1 cellular context compared by ENCODE assay signal in the genomic region with DNA sequence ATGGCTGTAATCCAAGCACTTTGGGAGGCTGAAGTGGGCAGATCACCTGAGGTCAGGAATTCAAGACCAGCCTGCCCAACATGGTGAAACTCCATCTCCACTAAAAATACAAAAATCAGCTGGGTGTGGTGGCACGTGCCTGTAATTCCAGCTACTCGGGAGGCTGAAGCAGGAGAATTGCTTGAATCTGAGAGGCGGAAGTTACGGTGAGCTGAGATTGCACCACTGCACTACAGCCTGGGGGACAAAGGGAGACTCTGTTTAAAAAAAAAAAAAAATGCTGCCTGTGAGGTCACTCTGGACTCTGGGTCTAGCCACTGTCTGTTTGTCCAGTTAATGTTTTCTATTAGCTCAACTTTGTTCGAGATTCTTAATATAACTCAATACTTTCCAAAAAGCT.
TF ChIP-seq lines count a peak whose summit lies in the region.
"Not testable (repeated sequence)": the region's sequence is repeated elsewhere in the genome, so short reads cannot be mapped to it uniquely, and the experiment has no call there.

No MANE protein-coding gene starts in this region.

TF ChIP-seq in HepG2, 621 proteins besides CTCF, POLR2A, EP300 and RAD21 (continued from another document and continues in another):
- TF ChIP-seq, protein P1, sequence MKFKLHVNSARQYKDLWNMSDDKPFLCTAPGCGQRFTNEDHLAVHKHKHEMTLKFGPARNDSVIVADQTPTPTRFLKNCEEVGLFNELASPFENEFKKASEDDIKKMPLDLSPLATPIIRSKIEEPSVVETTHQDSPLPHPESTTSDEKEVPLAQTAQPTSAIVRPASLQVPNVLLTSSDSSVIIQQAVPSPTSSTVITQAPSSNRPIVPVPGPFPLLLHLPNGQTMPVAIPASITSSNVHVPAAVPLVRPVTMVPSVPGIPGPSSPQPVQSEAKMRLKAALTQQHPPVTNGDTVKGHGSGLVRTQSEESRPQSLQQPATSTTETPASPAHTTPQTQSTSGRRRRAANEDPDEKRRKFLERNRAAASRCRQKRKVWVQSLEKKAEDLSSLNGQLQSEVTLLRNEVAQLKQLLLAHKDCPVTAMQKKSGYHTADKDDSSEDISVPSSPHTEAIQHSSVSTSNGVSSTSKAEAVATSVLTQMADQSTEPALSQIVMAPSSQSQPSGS (CRISPR knock-in tag; IDR thresholded peaks at IDR 0.05): peak; percentile 68; the same call in 1 of the 2 replicates
- TF ChIP-seq FOXP1 (IDR thresholded peaks at IDR 0.05); CREM (CRISPR knock-in tag; IDR thresholded peaks at IDR 0.05); NR2F6 (IDR thresholded peaks at IDR 0.05): not testable (repeated sequence)
- TF ChIP-seq FOXP1 (CRISPR knock-in tag; IDR thresholded peaks at IDR 0.05) (peak; percentile 11; the same call in 1 of the 2 replicates), ZNF3 (CRISPR knock-in tag; IDR thresholded peaks at IDR 0.05) (peak; percentile 71), HDAC1 (CRISPR knock-in tag; IDR thresholded peaks at IDR 0.05) (peak; percentile 24; the same call in 1 of the 2 replicates), ZNF670 (CRISPR knock-in tag; IDR thresholded peaks at IDR 0.05; ENCODE audit: borderline replicate concordance) (0 out of 2 replicates have a peak, but pooled peaks have one; percentile 22), KDM3A (CRISPR knock-in tag; IDR thresholded peaks at IDR 0.05; ENCODE audit: low read depth) (0 out of 2 replicates have a peak, but pooled peaks have one; percentile 35), CHD4 (IDR thresholded peaks at IDR 0.05; ENCODE audit: borderline replicate concordance, low read length) (peak; percentile 31; the same call in 1 of the 2 replicates), GATAD2A (CRISPR knock-in tag; IDR thresholded peaks at IDR 0.05) (peak; percentile 65; the same call in 1 of the 2 replicates), ZNF652 (CRISPR knock-in tag; IDR thresholded peaks at IDR 0.05; ENCODE audit: borderline replicate concordance, low read depth) (peak; percentile 10; the same call in 1 of the 2 replicates), ELF3 (CRISPR knock-in tag; IDR thresholded peaks at IDR 0.05) (peak; percentile 95), KDM1A (CRISPR knock-in tag; IDR thresholded peaks at IDR 0.05) (peak; percentile 76), ZNF543 (CRISPR knock-in tag; IDR thresholded peaks at IDR 0.05) (0 out of 2 replicates have a peak, but pooled peaks have one; percentile 23), TRIM24 (CRISPR knock-in tag; IDR thresholded peaks at IDR 0.05) (peak; percentile 37; the same call in 1 of the 2 replicates), KLF16 (CRISPR knock-in tag; IDR thresholded peaks at IDR 0.05) (peak in 1 of 2 experiments; percentile 24; a peak in 1 of 4 replicates), CREM (IDR thresholded peaks at IDR 0.05) (peak; percentile 63), ADNP (CRISPR knock-in tag; IDR thresholded peaks at IDR 0.05) (0 out of 2 replicates have a peak, but pooled peaks have one; percentile 44), HMG20A (CRISPR knock-in tag; IDR thresholded peaks at IDR 0.05; ENCODE audit: borderline replicate concordance) (peak; percentile 33; the same call in 1 of the 2 replicates), TBX2 (CRISPR knock-in tag; IDR thresholded peaks at IDR 0.05; ENCODE audit: borderline replicate concordance) (peak; percentile 48; the same call in 1 of the 2 replicates), PPARG (CRISPR knock-in tag; conservative IDR thresholded peaks at IDR 0.05) (peak; percentile 57; the same call in 1 of the 2 replicates), NCOA2 (CRISPR knock-in tag; IDR thresholded peaks at IDR 0.05) (peak; percentile 18; the same call in 1 of the 2 replicates), ZNF792 (CRISPR knock-in tag; IDR thresholded peaks at IDR 0.05) (0 out of 2 replicates have a peak, but pooled peaks have one; percentile 40), MIXL1 (CRISPR knock-in tag; IDR thresholded peaks at IDR 0.05) (0 out of 2 replicates have a peak, but pooled peaks have one; percentile 20), NR2F6 (CRISPR knock-in tag; IDR thresholded peaks at IDR 0.05) (peak; percentile 25; the same call in 1 of the 2 replicates), EHMT2 (IDR thresholded peaks at IDR 0.05; ENCODE audit: borderline replicate concordance, low read depth, low read length) (0 out of 2 replicates have a peak, but pooled peaks have one; percentile 38), RXRB (CRISPR knock-in tag; IDR thresholded peaks at IDR 0.05; ENCODE audit: borderline replicate concordance) (peak; percentile 42; the same call in 1 of the 2 replicates), GABPB1 (CRISPR knock-in tag; IDR thresholded peaks at IDR 0.05) (peak; percentile 78), TOPORS (CRISPR knock-in tag; IDR thresholded peaks at IDR 0.05) (0 out of 2 replicates have a peak, but pooled peaks have one; percentile 31)
- TF ChIP-seq, protein P2, sequence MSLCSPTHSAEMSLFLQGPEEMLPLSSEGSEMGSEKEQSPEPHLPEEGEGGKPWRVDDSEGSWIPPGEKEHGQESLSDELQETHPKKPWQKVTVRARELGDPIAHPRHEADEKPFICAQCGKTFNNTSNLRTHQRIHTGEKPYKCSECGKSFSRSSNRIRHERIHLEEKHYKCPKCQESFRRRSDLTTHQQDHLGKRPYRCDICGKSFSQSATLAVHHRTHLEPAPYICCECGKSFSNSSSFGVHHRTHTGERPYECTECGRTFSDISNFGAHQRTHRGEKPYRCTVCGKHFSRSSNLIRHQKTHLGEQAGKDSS (CRISPR knock-in tag; IDR thresholded peaks at IDR 0.05; ENCODE audit: borderline replicate concordance, low read depth): 0 out of 2 replicates have a peak, but pooled peaks have one; percentile 46
- TF ChIP-seq, protein P3, sequence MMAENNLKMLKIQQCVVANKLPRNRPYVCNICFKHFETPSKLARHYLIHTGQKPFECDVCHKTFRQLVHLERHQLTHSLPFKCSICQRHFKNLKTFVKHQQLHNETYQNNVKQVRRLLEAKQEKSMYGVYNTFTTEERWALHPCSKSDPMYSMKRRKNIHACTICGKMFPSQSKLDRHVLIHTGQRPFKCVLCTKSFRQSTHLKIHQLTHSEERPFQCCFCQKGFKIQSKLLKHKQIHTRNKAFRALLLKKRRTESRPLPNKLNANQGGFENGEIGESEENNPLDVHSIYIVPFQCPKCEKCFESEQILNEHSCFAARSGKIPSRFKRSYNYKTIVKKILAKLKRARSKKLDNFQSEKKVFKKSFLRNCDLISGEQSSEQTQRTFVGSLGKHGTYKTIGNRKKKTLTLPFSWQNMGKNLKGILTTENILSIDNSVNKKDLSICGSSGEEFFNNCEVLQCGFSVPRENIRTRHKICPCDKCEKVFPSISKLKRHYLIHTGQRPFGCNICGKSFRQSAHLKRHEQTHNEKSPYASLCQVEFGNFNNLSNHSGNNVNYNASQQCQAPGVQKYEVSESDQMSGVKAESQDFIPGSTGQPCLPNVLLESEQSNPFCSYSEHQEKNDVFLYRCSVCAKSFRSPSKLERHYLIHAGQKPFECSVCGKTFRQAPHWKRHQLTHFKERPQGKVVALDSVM (CRISPR knock-in tag; IDR thresholded peaks at IDR 0.05): 0 out of 2 replicates have a peak, but pooled peaks have one; percentile 19
- TF ChIP-seq, protein P4, sequence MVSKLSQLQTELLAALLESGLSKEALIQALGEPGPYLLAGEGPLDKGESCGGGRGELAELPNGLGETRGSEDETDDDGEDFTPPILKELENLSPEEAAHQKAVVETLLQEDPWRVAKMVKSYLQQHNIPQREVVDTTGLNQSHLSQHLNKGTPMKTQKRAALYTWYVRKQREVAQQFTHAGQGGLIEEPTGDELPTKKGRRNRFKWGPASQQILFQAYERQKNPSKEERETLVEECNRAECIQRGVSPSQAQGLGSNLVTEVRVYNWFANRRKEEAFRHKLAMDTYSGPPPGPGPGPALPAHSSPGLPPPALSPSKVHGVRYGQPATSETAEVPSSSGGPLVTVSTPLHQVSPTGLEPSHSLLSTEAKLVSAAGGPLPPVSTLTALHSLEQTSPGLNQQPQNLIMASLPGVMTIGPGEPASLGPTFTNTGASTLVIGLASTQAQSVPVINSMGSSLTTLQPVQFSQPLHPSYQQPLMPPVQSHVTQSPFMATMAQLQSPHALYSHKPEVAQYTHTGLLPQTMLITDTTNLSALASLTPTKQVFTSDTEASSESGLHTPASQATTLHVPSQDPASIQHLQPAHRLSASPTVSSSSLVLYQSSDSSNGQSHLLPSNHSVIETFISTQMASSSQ (IDR thresholded peaks at IDR 0.05; ENCODE audit: low read depth): not testable (repeated sequence)
- TF ChIP-seq, protein P4 (CRISPR knock-in tag; IDR thresholded peaks at IDR 0.05; ENCODE audit: borderline replicate concordance): peak; percentile 39; the same call in 1 of the 2 replicates
- TF ChIP-seq, protein P5, sequence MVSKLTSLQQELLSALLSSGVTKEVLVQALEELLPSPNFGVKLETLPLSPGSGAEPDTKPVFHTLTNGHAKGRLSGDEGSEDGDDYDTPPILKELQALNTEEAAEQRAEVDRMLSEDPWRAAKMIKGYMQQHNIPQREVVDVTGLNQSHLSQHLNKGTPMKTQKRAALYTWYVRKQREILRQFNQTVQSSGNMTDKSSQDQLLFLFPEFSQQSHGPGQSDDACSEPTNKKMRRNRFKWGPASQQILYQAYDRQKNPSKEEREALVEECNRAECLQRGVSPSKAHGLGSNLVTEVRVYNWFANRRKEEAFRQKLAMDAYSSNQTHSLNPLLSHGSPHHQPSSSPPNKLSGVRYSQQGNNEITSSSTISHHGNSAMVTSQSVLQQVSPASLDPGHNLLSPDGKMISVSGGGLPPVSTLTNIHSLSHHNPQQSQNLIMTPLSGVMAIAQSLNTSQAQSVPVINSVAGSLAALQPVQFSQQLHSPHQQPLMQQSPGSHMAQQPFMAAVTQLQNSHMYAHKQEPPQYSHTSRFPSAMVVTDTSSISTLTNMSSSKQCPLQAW (CRISPR knock-in tag; IDR thresholded peaks at IDR 0.05): peak; percentile 54; the same call in 1 of the 2 replicates
- TF ChIP-seq, protein P6, sequence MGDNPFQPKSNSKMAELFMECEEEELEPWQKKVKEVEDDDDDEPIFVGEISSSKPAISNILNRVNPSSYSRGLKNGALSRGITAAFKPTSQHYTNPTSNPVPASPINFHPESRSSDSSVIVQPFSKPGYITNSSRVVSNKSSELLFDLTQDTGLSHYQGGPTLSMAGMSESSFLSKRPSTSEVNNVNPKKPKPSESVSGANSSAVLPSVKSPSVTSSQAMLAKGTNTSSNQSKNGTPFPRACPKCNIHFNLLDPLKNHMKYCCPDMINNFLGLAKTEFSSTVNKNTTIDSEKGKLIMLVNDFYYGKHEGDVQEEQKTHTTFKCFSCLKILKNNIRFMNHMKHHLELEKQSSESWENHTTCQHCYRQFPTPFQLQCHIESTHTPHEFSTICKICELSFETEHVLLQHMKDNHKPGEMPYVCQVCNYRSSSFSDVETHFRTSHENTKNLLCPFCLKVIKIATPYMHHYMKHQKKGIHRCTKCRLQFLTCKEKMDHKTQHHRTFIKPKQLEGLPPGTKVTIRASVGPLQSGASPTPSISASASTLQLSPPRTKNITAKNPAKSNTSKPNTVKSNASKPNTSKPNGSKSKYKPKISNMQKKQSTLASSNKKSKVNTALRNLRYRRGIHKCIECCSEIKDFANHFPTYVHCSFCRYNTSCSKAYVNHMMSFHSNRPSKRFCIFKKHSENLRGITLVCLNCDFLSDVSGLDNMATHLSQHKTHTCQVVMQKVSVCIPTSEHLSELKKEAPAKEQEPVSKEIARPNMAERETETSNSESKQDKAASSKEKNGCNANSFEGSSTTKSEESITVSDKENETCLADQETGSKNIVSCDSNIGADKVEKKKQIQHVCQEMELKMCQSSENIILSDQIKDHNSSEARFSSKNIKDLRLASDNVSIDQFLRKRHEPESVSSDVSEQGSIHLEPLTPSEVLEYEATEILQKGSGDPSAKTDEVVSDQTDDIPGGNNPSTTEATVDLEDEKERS (CRISPR knock-in tag; IDR thresholded peaks at IDR 0.05): peak; percentile 88
- TF ChIP-seq, protein P7, sequence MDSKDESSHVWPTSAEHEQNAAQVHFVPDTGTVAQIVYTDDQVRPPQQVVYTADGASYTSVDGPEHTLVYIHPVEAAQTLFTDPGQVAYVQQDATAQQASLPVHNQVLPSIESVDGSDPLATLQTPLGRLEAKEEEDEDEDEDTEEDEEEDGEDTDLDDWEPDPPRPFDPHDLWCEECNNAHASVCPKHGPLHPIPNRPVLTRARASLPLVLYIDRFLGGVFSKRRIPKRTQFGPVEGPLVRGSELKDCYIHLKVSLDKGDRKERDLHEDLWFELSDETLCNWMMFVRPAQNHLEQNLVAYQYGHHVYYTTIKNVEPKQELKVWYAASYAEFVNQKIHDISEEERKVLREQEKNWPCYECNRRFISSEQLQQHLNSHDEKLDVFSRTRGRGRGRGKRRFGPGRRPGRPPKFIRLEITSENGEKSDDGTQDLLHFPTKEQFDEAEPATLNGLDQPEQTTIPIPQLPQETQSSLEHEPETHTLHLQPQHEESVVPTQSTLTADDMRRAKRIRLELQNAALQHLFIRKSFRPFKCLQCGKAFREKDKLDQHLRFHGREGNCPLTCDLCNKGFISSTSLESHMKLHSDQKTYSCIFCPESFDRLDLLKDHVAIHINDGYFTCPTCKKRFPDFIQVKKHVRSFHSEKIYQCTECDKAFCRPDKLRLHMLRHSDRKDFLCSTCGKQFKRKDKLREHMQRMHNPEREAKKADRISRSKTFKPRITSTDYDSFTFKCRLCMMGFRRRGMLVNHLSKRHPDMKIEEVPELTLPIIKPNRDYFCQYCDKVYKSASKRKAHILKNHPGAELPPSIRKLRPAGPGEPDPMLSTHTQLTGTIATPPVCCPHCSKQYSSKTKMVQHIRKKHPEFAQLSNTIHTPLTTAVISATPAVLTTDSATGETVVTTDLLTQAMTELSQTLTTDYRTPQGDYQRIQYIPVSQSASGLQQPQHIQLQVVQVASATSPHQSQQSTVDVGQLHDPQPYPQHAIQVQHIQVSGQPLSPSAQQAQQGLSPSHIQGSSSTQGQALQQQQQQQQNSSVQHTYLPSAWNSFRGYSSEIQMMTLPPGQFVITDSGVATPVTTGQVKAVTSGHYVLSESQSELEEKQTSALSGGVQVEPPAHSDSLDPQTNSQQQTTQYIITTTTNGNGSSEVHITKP (CRISPR knock-in tag; IDR thresholded peaks at IDR 0.05; ENCODE audit: low read depth): peak; percentile 64; the same call in 1 of the 2 replicates
- TF ChIP-seq, protein P8, sequence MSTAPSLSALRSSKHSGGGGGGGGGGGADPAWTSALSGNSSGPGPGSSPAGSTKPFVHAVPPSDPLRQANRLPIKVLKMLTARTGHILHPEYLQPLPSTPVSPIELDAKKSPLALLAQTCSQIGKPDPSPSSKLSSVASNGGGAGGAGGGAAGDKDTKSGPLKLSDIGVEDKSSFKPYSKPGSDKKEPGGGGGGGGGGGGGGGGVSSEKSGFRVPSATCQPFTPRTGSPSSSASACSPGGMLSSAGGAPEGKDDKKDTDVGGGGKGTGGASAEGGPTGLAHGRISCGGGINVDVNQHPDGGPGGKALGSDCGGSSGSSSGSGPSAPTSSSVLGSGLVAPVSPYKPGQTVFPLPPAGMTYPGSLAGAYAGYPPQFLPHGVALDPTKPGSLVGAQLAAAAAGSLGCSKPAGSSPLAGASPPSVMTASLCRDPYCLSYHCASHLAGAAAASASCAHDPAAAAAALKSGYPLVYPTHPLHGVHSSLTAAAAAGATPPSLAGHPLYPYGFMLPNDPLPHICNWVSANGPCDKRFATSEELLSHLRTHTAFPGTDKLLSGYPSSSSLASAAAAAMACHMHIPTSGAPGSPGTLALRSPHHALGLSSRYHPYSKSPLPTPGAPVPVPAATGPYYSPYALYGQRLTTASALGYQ (CRISPR knock-in tag; IDR thresholded peaks at IDR 0.05): peak; percentile 21; the same call in 1 of the 2 replicates
